ENCODE assay signal across 38 cellular contexts in genomic region chr2:15884790-15885189, GRCh38. TPM values are rescaled to one million over a fixed set of nuclear protein-coding genes. Genes with fewer than 3 reads are reported as not detected.
"Had no signal": no experiment of that assay in that cellular context is flagged by ENCODE, and none has a peak within 500 bp of the region (broad histone marks: within the 10 kb centered on the region; RNA-seq: fewer than 3 reads in every experiment).

No MANE protein-coding gene starts in this region.

- ATAC-seq: activated naive CD4-positive, alpha-beta T cell treated with anti-CD3 and anti-CD28 coated beads, Interleukin-2, amount 50 U/mL, for 72 hours; activated naive CD8-positive, alpha-beta T cell treated with anti-CD3 and anti-CD28 coated beads, Interleukin-2, amount 50 U/mL, for 24 hours; activated T-cell treated with anti-CD3 and anti-CD28 coated beads, Interleukin-2, amount 50 U/mL, for 4 hours; activated T-helper 17 cell treated with anti-CD3 and anti-CD28 coated beads, Interleukin-2, amount 50 U/mL, for 72 hours; body of pancreas had no signal

- H3K9me3 Mint-ChIP-seq: activated naive CD4-positive, alpha-beta T cell treated with anti-CD3 and anti-CD28 coated beads for 36 hours; activated naive CD4-positive, alpha-beta T cell treated with anti-CD3 and anti-CD28 coated beads, Interleukin-2, amount 10 ng/mL, durations not matched to agents 7 days and 5 days; activated naive CD4-positive, alpha-beta T cell treated with anti-CD3 and anti-CD28 coated beads, Interleukin-2, amount 50 U/mL, for 24 hours; activated naive CD8-positive, alpha-beta T cell treated with anti-CD3 and anti-CD28 coated beads for 36 hours; activated naive CD8-positive, alpha-beta T cell treated with anti-CD3 and anti-CD28 coated beads, Interleukin-2, amount 10 ng/mL, durations not matched to agents 7 days and 5 days; activated naive CD8-positive, alpha-beta T cell treated with anti-CD3 and anti-CD28 coated beads, Interleukin-2, amount 50 U/mL, for 24 hours; activated T-cell treated with anti-CD3 and anti-CD28 coated beads, Interleukin-2, amount 50 U/mL, for 24 hours; activated T-cell treated with anti-CD3 and anti-CD28 coated beads, Interleukin-2, amount 50 U/mL, for 4 hours; activated T-helper 1 cell treated with anti-CD3 and anti-CD28 coated beads, Interleukin-12 subunit alpha, Interleukin-12 subunit beta, Interleukin-2, Interleukin-4 antibody, amounts not matched to agents 30 ng/mL and 10 ng/mL and 1 ng/mL, durations not matched to agents 14 hours and 24 hours and 36 hours; activated T-helper 2 cell treated with anti-CD3 and anti-CD28 coated beads, Interferon-gamma antibody, Interleukin-2, Interleukin-4, amounts not matched to agents 10 μg/mL and 5 μg/mL and 100 μg/mL, durations not matched to agents 14 hours and 24 hours and 36 hours; central memory CD8-positive, alpha-beta T cell had no signal

- H3K27me3 ChIP-seq: adrenal gland, ascending aorta, body of pancreas, brain microvascular endothelial cell, breast epithelium, cardiac muscle cell had no signal

- H3K27ac ChIP-seq: adrenal gland, ascending aorta, body of pancreas, brain microvascular endothelial cell, breast epithelium, cardiac muscle cell had no signal

- H3K27me3 Mint-ChIP-seq: activated naive CD4-positive, alpha-beta T cell treated with anti-CD3 and anti-CD28 coated beads, Interleukin-2, amount 10 ng/mL, durations not matched to agents 7 days and 5 days; activated naive CD4-positive, alpha-beta T cell treated with anti-CD3 and anti-CD28 coated beads, Interleukin-2, amount 50 U/mL, for 24 hours; activated naive CD8-positive, alpha-beta T cell; activated naive CD8-positive, alpha-beta T cell treated with anti-CD3 and anti-CD28 coated beads for 36 hours; activated naive CD8-positive, alpha-beta T cell treated with anti-CD3 and anti-CD28 coated beads, Interleukin-2, amount 10 ng/mL, durations not matched to agents 7 days and 5 days; activated naive CD8-positive, alpha-beta T cell treated with anti-CD3 and anti-CD28 coated beads, Interleukin-2, amount 50 U/mL, for 24 hours; activated T-cell treated with anti-CD3 and anti-CD28 coated beads, Interleukin-2, amount 50 U/mL, for 24 hours; activated T-helper 17 cell treated with anti-CD3 and anti-CD28 coated beads, Interleukin-2, amount 50 U/mL, for 72 hours; central memory CD8-positive, alpha-beta T cell had no signal

- DNase-seq: activated effector memory CD4-positive, alpha-beta T cell treated with anti-CD3 and anti-CD28 coated beads, Interleukin-2, amount 50 U/mL, for 16 hours; activated effector memory CD4-positive, alpha-beta T cell treated with Interleukin-2 at 50 U/mL for 16 hours; activated gamma-delta T cell; activated gamma-delta T cell treated with Interleukin-2 at 50 U/mL for 16 hours; activated naive CD4-positive, alpha-beta T cell; activated naive CD4-positive, alpha-beta T cell treated with anti-CD3 and anti-CD28 coated beads for 36 hours; activated naive CD4-positive, alpha-beta T cell treated with anti-CD3 and anti-CD28 coated beads, Interleukin-2, amount 10 ng/mL, durations not matched to agents 7 days and 5 days; activated naive CD4-positive, alpha-beta T cell treated with anti-CD3 and anti-CD28 coated beads, Interleukin-2, amount 50 U/mL, for 16 hours; activated naive CD4-positive, alpha-beta T cell treated with Interleukin-2 at 50 U/mL for 16 hours; activated naive CD8-positive, alpha-beta T cell treated with anti-CD3 and anti-CD28 coated beads for 36 hours; activated naive CD8-positive, alpha-beta T cell treated with anti-CD3 and anti-CD28 coated beads, Interleukin-2, amount 10 ng/mL, durations not matched to agents 7 days and 5 days; activated naive CD8-positive, alpha-beta T cell treated with anti-CD3 and anti-CD28 coated beads, Interleukin-2, amount 50 U/mL, for 24 hours; activated T-cell treated with anti-CD3 and anti-CD28 coated beads, Interleukin-2, amount 50 U/mL, for 1 hour; activated T-cell treated with anti-CD3 and anti-CD28 coated beads, Interleukin-2, amount 50 U/mL, for 24 hours; activated T-cell treated with anti-CD3 and anti-CD28 coated beads, Interleukin-2, amount 50 U/mL, for 4 hours; activated T-cell treated with anti-CD3 and anti-CD28 coated beads, Interleukin-2, amount 50 U/mL, for 48 hours; adrenal gland; amniotic stem cell; amygdala; anterior cingulate cortex; aorta; body of pancreas; brain microvascular endothelial cell; caudate nucleus; central memory CD4-positive, alpha-beta T cell; cerebellar nuclear complex had no signal

- H3K9me3 ChIP-seq: adrenal gland, ascending aorta, body of pancreas, breast epithelium had no signal

- H3K36me3 ChIP-seq: adrenal gland, ascending aorta, brain microvascular endothelial cell, breast epithelium, cardiac muscle cell had no signal

- H3K4me3 Mint-ChIP-seq: activated naive CD4-positive, alpha-beta T cell treated with anti-CD3 and anti-CD28 coated beads for 36 hours; activated naive CD4-positive, alpha-beta T cell treated with anti-CD3 and anti-CD28 coated beads, Interleukin-2, amount 10 ng/mL, durations not matched to agents 7 days and 5 days; activated naive CD4-positive, alpha-beta T cell treated with anti-CD3 and anti-CD28 coated beads, Interleukin-2, amount 50 U/mL, for 24 hours; activated naive CD8-positive, alpha-beta T cell; activated naive CD8-positive, alpha-beta T cell treated with anti-CD3 and anti-CD28 coated beads for 36 hours; activated naive CD8-positive, alpha-beta T cell treated with anti-CD3 and anti-CD28 coated beads, Interleukin-2, amount 10 ng/mL, durations not matched to agents 7 days and 5 days; activated naive CD8-positive, alpha-beta T cell treated with anti-CD3 and anti-CD28 coated beads, Interleukin-2, amount 50 U/mL, for 24 hours; activated T-cell treated with anti-CD3 and anti-CD28 coated beads, Interleukin-2, amount 50 U/mL, for 24 hours; activated T-cell treated with anti-CD3 and anti-CD28 coated beads, Interleukin-2, amount 50 U/mL, for 4 hours; activated T-helper 1 cell treated with anti-CD3 and anti-CD28 coated beads, Interleukin-12 subunit alpha, Interleukin-12 subunit beta, Interleukin-2, Interleukin-4 antibody, amounts not matched to agents 30 ng/mL and 10 ng/mL and 1 ng/mL, durations not matched to agents 14 hours and 24 hours and 36 hours; activated T-helper 17 cell treated with anti-CD3 and anti-CD28 coated beads, Interleukin-2, amount 50 U/mL, for 72 hours; brain; central memory CD8-positive, alpha-beta T cell had no signal

- H3K4me1 Mint-ChIP-seq: activated naive CD4-positive, alpha-beta T cell treated with anti-CD3 and anti-CD28 coated beads, Interleukin-2, amount 10 ng/mL, durations not matched to agents 7 days and 5 days; activated naive CD4-positive, alpha-beta T cell treated with anti-CD3 and anti-CD28 coated beads, Interleukin-2, amount 50 U/mL, for 24 hours; activated naive CD8-positive, alpha-beta T cell treated with anti-CD3 and anti-CD28 coated beads for 36 hours; activated naive CD8-positive, alpha-beta T cell treated with anti-CD3 and anti-CD28 coated beads, Interleukin-2, amount 10 ng/mL, durations not matched to agents 7 days and 5 days; activated naive CD8-positive, alpha-beta T cell treated with anti-CD3 and anti-CD28 coated beads, Interleukin-2, amount 50 U/mL, for 24 hours; activated T-helper 17 cell treated with anti-CD3 and anti-CD28 coated beads, Interleukin-2, amount 50 U/mL, for 72 hours; central memory CD8-positive, alpha-beta T cell had no signal

- H3K4me3 ChIP-seq: adrenal gland, ascending aorta, body of pancreas, breast epithelium, cardiac muscle cell had no signal

- H3K27ac Mint-ChIP-seq: activated naive CD4-positive, alpha-beta T cell treated with anti-CD3 and anti-CD28 coated beads for 36 hours; activated naive CD4-positive, alpha-beta T cell treated with anti-CD3 and anti-CD28 coated beads, Interleukin-2, amount 10 ng/mL, durations not matched to agents 7 days and 5 days; activated naive CD4-positive, alpha-beta T cell treated with anti-CD3 and anti-CD28 coated beads, Interleukin-2, amount 50 U/mL, for 24 hours; activated naive CD4-positive, alpha-beta T cell treated with anti-CD3 and anti-CD28 coated beads, Interleukin-2, amount 50 U/mL, for 72 hours; activated naive CD8-positive, alpha-beta T cell; activated naive CD8-positive, alpha-beta T cell treated with anti-CD3 and anti-CD28 coated beads for 36 hours; activated naive CD8-positive, alpha-beta T cell treated with anti-CD3 and anti-CD28 coated beads, Interleukin-2, amount 10 ng/mL, durations not matched to agents 7 days and 5 days; activated naive CD8-positive, alpha-beta T cell treated with anti-CD3 and anti-CD28 coated beads, Interleukin-2, amount 50 U/mL, for 24 hours; activated T-cell treated with anti-CD3 and anti-CD28 coated beads, Interleukin-2, amount 50 U/mL, for 24 hours; activated T-helper 1 cell treated with anti-CD3 and anti-CD28 coated beads, Interleukin-12 subunit alpha, Interleukin-12 subunit beta, Interleukin-2, Interleukin-4 antibody, amounts not matched to agents 30 ng/mL and 10 ng/mL and 1 ng/mL, durations not matched to agents 14 hours and 24 hours and 36 hours; activated T-helper 17 cell treated with anti-CD3 and anti-CD28 coated beads, Interleukin-2, amount 50 U/mL, for 72 hours; activated T-helper 2 cell treated with anti-CD3 and anti-CD28 coated beads, Interferon-gamma antibody, Interleukin-2, Interleukin-4, amounts not matched to agents 10 μg/mL and 5 μg/mL and 100 μg/mL, durations not matched to agents 14 hours and 24 hours and 36 hours had no signal

- H3K4me1 ChIP-seq: adrenal gland, ascending aorta, body of pancreas, breast epithelium had no signal

- H3K36me3 Mint-ChIP-seq: activated naive CD4-positive, alpha-beta T cell treated with anti-CD3 and anti-CD28 coated beads, Interleukin-2, amount 10 ng/mL, durations not matched to agents 7 days and 5 days; activated naive CD4-positive, alpha-beta T cell treated with anti-CD3 and anti-CD28 coated beads, Interleukin-2, amount 50 U/mL, for 24 hours; activated naive CD4-positive, alpha-beta T cell treated with anti-CD3 and anti-CD28 coated beads, Interleukin-2, amount 50 U/mL, for 72 hours; activated naive CD8-positive, alpha-beta T cell; activated naive CD8-positive, alpha-beta T cell treated with anti-CD3 and anti-CD28 coated beads for 36 hours; activated naive CD8-positive, alpha-beta T cell treated with anti-CD3 and anti-CD28 coated beads, Interleukin-2, amount 10 ng/mL, durations not matched to agents 7 days and 5 days; brain had no signal

RNA-seq across cellular contexts. Expression of gene MYCN, which starts 55.6 kb away (rescaled TPM):
- total RNA-seq: activated naive CD4-positive, alpha-beta T cell treated with anti-CD3 and anti-CD28 coated beads, Interleukin-2, amount 50 U/mL, for 72 hours; activated naive CD8-positive, alpha-beta T cell treated with anti-CD3 and anti-CD28 coated beads, Interleukin-2, amount 10 ng/mL, durations not matched to agents 7 days and 5 days; activated T-helper 1 cell treated with anti-CD3 and anti-CD28 coated beads, Interleukin-12 subunit alpha, Interleukin-12 subunit beta, Interleukin-2, Interleukin-4 antibody, amounts not matched to agents 30 ng/mL and 10 ng/mL and 1 ng/mL, durations not matched to agents 14 hours and 24 hours and 36 hours; activated T-helper 17 cell treated with anti-CD3 and anti-CD28 coated beads, Interleukin-2, amount 50 U/mL, for 72 hours; activated T-helper 2 cell treated with anti-CD3 and anti-CD28 coated beads, Interferon-gamma antibody, Interleukin-2, Interleukin-4, amounts not matched to agents 10 μg/mL and 5 μg/mL and 100 μg/mL, durations not matched to agents 14 hours and 24 hours and 36 hours; ascending aorta; body of pancreas; bronchial epithelial cell had no signal
